ENCODE assay signal across 26 cellular contexts in the genomic region with DNA sequence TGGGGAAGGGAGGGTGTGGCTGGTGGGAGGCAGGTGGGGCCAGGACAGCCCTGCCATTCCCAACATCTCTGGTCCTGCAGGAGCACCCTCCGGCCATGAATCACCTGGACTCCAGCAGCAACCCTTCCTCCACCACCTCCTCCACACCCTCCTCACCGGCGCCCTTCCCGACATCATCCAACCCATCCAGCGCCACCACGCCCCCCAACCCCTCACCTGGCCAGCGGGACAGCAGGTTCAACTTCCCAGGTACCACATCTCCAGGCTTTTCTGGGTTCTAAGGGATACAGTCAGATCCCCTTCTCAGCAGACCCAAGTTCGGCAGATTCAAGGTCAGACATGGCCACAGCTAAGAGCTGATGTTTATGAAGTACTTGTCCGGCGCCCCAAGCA. TPM values are rescaled to one million over a fixed set of nuclear protein-coding genes. Genes with fewer than 3 reads are reported as not detected.
"Had no signal": no experiment of that assay in that cellular context is flagged by ENCODE, and none has a peak within 500 bp of the region (broad histone marks: within the 10 kb centered on the region; RNA-seq: fewer than 3 reads in every experiment).

No MANE protein-coding gene starts in this region.

- H3K4me3 ChIP-seq: cardiac muscle cell, lower lobe of right lung, sigmoid colon, smooth muscle cell, tibial nerve had no signal

- ATAC-seq: activated CD8-positive, alpha-beta memory T cell treated with anti-CD3 and anti-CD28 coated beads, Interleukin-2, amount 10 ng/mL, durations not matched to agents 7 days and 5 days; activated T-helper 17 cell treated with anti-CD3 and anti-CD28 coated beads, Interleukin-2, amount 50 U/mL, for 72 hours; left lobe of liver; lower lobe of right lung had no signal

- H3K9me3 ChIP-seq: lower lobe of right lung, sigmoid colon, SK-N-SH, tibial nerve had no signal

- H3K27me3 Mint-ChIP-seq: activated CD8-positive, alpha-beta memory T cell treated with anti-CD3 and anti-CD28 coated beads, Interleukin-2, amount 10 ng/mL, durations not matched to agents 7 days and 5 days; activated naive CD8-positive, alpha-beta T cell treated with anti-CD3 and anti-CD28 coated beads, Interleukin-2, amount 10 ng/mL, durations not matched to agents 7 days and 5 days; activated T-helper 17 cell treated with anti-CD3 and anti-CD28 coated beads, Interleukin-2, amount 50 U/mL, for 72 hours; dendritic cell treated with granulocyte-macrophage colony-stimulating factor and Interleukin-4, amounts not matched to agents 40 ng/mL and 50 ng/mL, for 4 days; naive B cell had no signal

- H3K4me1 Mint-ChIP-seq: activated T-helper 17 cell treated with anti-CD3 and anti-CD28 coated beads, Interleukin-2, amount 50 U/mL, for 72 hours had no signal

- H3K4me2 ChIP-seq: SK-N-SH, smooth muscle cell had no signal

- H3K4me3 Mint-ChIP-seq: activated CD8-positive, alpha-beta memory T cell treated with anti-CD3 and anti-CD28 coated beads, Interleukin-2, amount 10 ng/mL, durations not matched to agents 7 days and 5 days; activated naive CD8-positive, alpha-beta T cell treated with anti-CD3 and anti-CD28 coated beads, Interleukin-2, amount 10 ng/mL, durations not matched to agents 7 days and 5 days; activated T-helper 17 cell treated with anti-CD3 and anti-CD28 coated beads, Interleukin-2, amount 50 U/mL, for 72 hours; dendritic cell treated with granulocyte-macrophage colony-stimulating factor and Interleukin-4, amounts not matched to agents 40 ng/mL and 50 ng/mL, for 4 days; naive B cell had no signal

- H3K36me3 ChIP-seq: cardiac muscle cell had no signal

- DNase-seq: activated CD4-positive, alpha-beta T cell treated with anti-CD3 and anti-CD28 coated beads for 1 hour; activated CD8-positive, alpha-beta memory T cell treated with anti-CD3 and anti-CD28 coated beads, Interleukin-2, amount 10 ng/mL, durations not matched to agents 7 days and 5 days; activated naive CD4-positive, alpha-beta T cell; activated naive CD8-positive, alpha-beta T cell treated with anti-CD3 and anti-CD28 coated beads, Interleukin-2, amount 10 ng/mL, durations not matched to agents 7 days and 5 days; activated T-cell treated with anti-CD3 and anti-CD28 coated beads, Interleukin-2, amount 50 U/mL, for 1 hour; amniotic stem cell; effector CD4-positive, alpha-beta T cell; foreskin fibroblast; lower lobe of right lung; naive B cell; occipital lobe; posterior cingulate gyrus; retina; sigmoid colon; stimulated activated CD4-positive, alpha-beta T cell treated with anti-CD3 and anti-CD28 coated beads, Interleukin-2, amount 100 ng/mL, for 48 hours; stimulated activated CD8-positive, alpha-beta memory T cell treated with anti-CD3 and anti-CD28 coated beads, Interleukin-4, amount 100 ng/mL, for 48 hours; stimulated activated naive CD4-positive, alpha-beta T cell had no signal

- H3K27ac ChIP-seq: cardiac muscle cell, lower lobe of right lung, sigmoid colon had no signal

- H3K27ac Mint-ChIP-seq: activated CD8-positive, alpha-beta memory T cell treated with anti-CD3 and anti-CD28 coated beads, Interleukin-2, amount 10 ng/mL, durations not matched to agents 7 days and 5 days; activated T-helper 17 cell treated with anti-CD3 and anti-CD28 coated beads, Interleukin-2, amount 50 U/mL, for 72 hours; dendritic cell treated with granulocyte-macrophage colony-stimulating factor and Interleukin-4, amounts not matched to agents 40 ng/mL and 50 ng/mL, for 4 days had no signal

- H3K9me3 Mint-ChIP-seq: activated naive CD8-positive, alpha-beta T cell treated with anti-CD3 and anti-CD28 coated beads, Interleukin-2, amount 10 ng/mL, durations not matched to agents 7 days and 5 days; activated T-helper 17 cell treated with anti-CD3 and anti-CD28 coated beads, Interleukin-2, amount 50 U/mL, for 72 hours; dendritic cell treated with granulocyte-macrophage colony-stimulating factor and Interleukin-4, amounts not matched to agents 40 ng/mL and 50 ng/mL, for 4 days; naive B cell had no signal

- FAIRE-seq: TTC549 had no signal

- H3K27me3 ChIP-seq: cardiac muscle cell, sigmoid colon, tibial nerve had no signal

RNA-seq across cellular contexts. Expression of gene LGALS9, which starts 33.8 kb away (rescaled TPM):
- polyA plus RNA-seq: neural cell had no signal
